Comparison of ENCODE assay signal across 10 cellular contexts in the genomic region with DNA sequence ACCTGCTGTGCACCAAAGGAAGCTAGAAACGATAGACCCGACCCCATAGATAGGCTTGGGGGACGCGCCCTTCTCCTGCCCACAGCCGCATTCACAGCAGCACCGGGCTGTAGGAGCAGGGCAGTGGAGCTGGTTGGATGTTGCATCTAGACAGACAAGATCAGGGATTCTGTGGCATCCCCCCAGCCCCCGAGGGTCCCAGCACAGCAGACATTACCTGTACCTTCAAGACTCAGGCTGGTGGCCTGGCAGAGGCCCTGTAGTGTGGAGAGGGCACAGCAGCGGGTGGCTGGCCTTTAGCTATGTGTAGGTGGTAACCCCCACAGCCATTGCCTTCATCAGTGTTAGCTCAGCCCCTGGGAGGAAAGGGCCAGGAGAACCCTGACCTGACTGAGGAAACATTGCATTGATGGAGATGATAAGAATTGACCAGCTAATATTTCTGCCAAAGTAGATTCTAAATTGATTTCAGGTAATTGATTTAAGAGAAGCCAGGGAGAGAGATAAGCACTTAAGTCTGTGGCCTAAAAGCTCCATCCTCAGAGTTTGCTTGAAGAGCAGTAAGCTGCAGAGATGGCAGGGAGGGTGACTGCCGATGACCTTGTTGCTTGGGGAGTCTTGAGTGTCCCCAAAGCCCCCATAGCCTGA.
"Had no signal": no experiment of that assay in that cellular context is flagged by ENCODE, and none has a peak within 500 bp of the region (broad histone marks: within the 10 kb centered on the region; RNA-seq: fewer than 3 reads in every experiment).

No MANE protein-coding gene starts in this region.

- H2AFZ ChIP-seq: GM23248 had no signal

- H3K27ac Mint-ChIP-seq: H9, HFFc6 had no signal

- ATAC-seq: HepG2, K562 had no signal

- H3K9me3 Mint-ChIP-seq: H9, HFFc6 had no signal

- FAIRE-seq: H54, HepG2, K562 had no signal

- DNase-seq: GM23248, GOT3, H9, HCEC 1CT, HFFc6, KG1 had no signal

- H3K4me3 ChIP-seq: GM23248, K562 had no signal

- H3K9ac ChIP-seq: GM23248 had no signal

- H3K27ac ChIP-seq: GM23248, HL-60 had no signal

- H3K4me3 Mint-ChIP-seq: H9, HFFc6 had no signal
